21 cellular contexts compared by ENCODE assay signal in genomic region chr19:32269831-32270230, GRCh38.
A peak's percentile ranks its signal among the peaks of the same experiment; 100 is the strongest.
DNase-seq lines count a peak whose midpoint lies in the region; ATAC-seq, FAIRE-seq and TF ChIP-seq lines count a peak whose summit lies in the region.
"Had no signal": no experiment of that assay in that cellular context is flagged by ENCODE, and none has a peak within 500 bp of the region (broad histone marks: within the 10 kb centered on the region; RNA-seq: fewer than 3 reads in every experiment).

No MANE protein-coding gene starts in this region.

- peaks cover 14% of the 10 kb centered on the region for H3K27me3 Mint-ChIP-seq in activated naive CD8-positive, alpha-beta T cell treated with anti-CD3 and anti-CD28 coated beads, Interleukin-2, amount 50 U/mL, for 24 hours

- no peak overlapping the region for H3K27ac Mint-ChIP-seq in activated naive CD8-positive, alpha-beta T cell treated with anti-CD3 and anti-CD28 coated beads, Interleukin-2, amount 50 U/mL, for 24 hours
- H3K27ac Mint-ChIP-seq: GM23338; T-helper 1 cell treated with Interleukin-12 subunit alpha and Interleukin-12 subunit beta and Interleukin-4 antibody, amounts not matched to agents 30 μg/mL and 1 μg/mL, for 36 hours had no signal

- FAIRE-seq in bronchial epithelial cell (lab: Jason Lieb, UNC), result peak; percentile 28
- FAIRE-seq: D721Med, GM12891, GM18507, HepG2 had no signal

- H3K27me3 ChIP-seq in bronchial epithelial cell (ENCODE audit: control insufficient read depth, insufficient read depth, low read length), result no peaks in the 10 kb centered on the region

- H3K36me3 ChIP-seq in bronchial epithelial cell (ENCODE audit: control insufficient read depth, insufficient read depth, low read length), result no peaks in the 10 kb centered on the region
- H3K36me3 ChIP-seq: BLaER1 treated with 17β-estradiol and CSF1 and Interleukin-3, amounts not matched to agents 10 nM and 100 nM had no signal

- H3K9me3 Mint-ChIP-seq in activated naive CD8-positive, alpha-beta T cell treated with anti-CD3 and anti-CD28 coated beads, Interleukin-2, amount 50 U/mL, for 24 hours, result peaks cover 11% of the 10 kb centered on the region
- H3K9me3 Mint-ChIP-seq: T-helper 1 cell treated with Interleukin-12 subunit alpha and Interleukin-12 subunit beta and Interleukin-4 antibody, amounts not matched to agents 30 μg/mL and 1 μg/mL, for 36 hours had no signal

- DNase-seq in Ammon's horn (ENCODE audit: low spot score) (peak; percentile 12), KBM-7 (peak; percentile 66), NOMO-1 (lab: John Stamatoyannopoulos, UW; ENCODE audit: unreplicated experiment in 2 of 2) (peak; percentile 13 to 18), bronchial epithelial cell (ENCODE audit: low read depth) (no peak), SKM-1 treated with dmso at 0.1 percent for 144 hours (lab: John Stamatoyannopoulos, UW; ENCODE audit: unreplicated experiment) (no peak)
- no peak for DNase-seq in activated naive CD8-positive, alpha-beta T cell treated with anti-CD3 and anti-CD28 coated beads, Interleukin-2, amount 50 U/mL, for 24 hours
- DNase-seq: NCI-H1417, NCI-H2029, NCI-H2171 treated with DMSO at 0.1 percent for 48 hours, NCI-H446 treated with DMSO at 0.1 percent for 48 hours, PC-9, SIG-M5 had no signal

- in situ Hi-C loops in KBM-7 (cut with MboI; ENCODE audit: low pct_unique_long_range_greater_than_20kb, low sequenced_read_pairs), result no loop called here

- no peaks in the 10 kb centered on the region for H3K4me1 Mint-ChIP-seq in activated naive CD8-positive, alpha-beta T cell treated with anti-CD3 and anti-CD28 coated beads, Interleukin-2, amount 50 U/mL, for 24 hours

- no peak overlapping the region for H3K4me3 Mint-ChIP-seq in activated naive CD8-positive, alpha-beta T cell treated with anti-CD3 and anti-CD28 coated beads, Interleukin-2, amount 50 U/mL, for 24 hours
- H3K4me3 Mint-ChIP-seq: GM23338; T-helper 1 cell treated with Interleukin-12 subunit alpha and Interleukin-12 subunit beta and Interleukin-4 antibody, amounts not matched to agents 30 μg/mL and 1 μg/mL, for 36 hours had no signal

- H3K4me3 ChIP-seq in bronchial epithelial cell (ENCODE audit: low read depth, low read length), result no peak overlapping the region
- H3K4me3 ChIP-seq: BLaER1 treated with 17β-estradiol and CSF1 and Interleukin-3, amounts not matched to agents 10 nM and 100 nM; GM23338; PC-9 had no signal

- no peak for ATAC-seq in HG02623 (IDR thresholded peaks at IDR 0.05; ENCODE audit: unreplicated experiment)
- ATAC-seq in activated naive CD8-positive, alpha-beta T cell treated with anti-CD3 and anti-CD28 coated beads, Interleukin-2, amount 50 U/mL, for 24 hours, result no peak
- ATAC-seq: GM23338, HepG2, SK-N-SH treated with all-trans-retinoic acid at 6 μM for 48 hours had no signal

- TF ChIP-seq CTCF in bronchial epithelial cell (IDR thresholded peaks at IDR 0.05; ENCODE audit: insufficient read depth, low read length, severe bottlenecking), result no peak

- H3K36me3 Mint-ChIP-seq in activated naive CD8-positive, alpha-beta T cell treated with anti-CD3 and anti-CD28 coated beads, Interleukin-2, amount 50 U/mL, for 24 hours (ENCODE audit: low read depth), result no peaks in the 10 kb centered on the region

Comparison
In these comparisons a context has a peak if more than half of its experiments do, and no peak if none do; other contexts are left out.
1. DNase-seq: peak in Ammon's horn (single experiment), KBM-7 (single experiment) and NOMO-1 (2 of 2); none in bronchial epithelial cell (single experiment), SKM-1 treated with dmso at 0.1 percent for 144 hours (single experiment) and activated naive CD8-positive, alpha-beta T cell treated with anti-CD3 and anti-CD28 coated beads, Interleukin-2, amount 50 U/mL, for 24 hours (single experiment).